ENCODE assay signal across 1 cellular context in the genomic region with DNA sequence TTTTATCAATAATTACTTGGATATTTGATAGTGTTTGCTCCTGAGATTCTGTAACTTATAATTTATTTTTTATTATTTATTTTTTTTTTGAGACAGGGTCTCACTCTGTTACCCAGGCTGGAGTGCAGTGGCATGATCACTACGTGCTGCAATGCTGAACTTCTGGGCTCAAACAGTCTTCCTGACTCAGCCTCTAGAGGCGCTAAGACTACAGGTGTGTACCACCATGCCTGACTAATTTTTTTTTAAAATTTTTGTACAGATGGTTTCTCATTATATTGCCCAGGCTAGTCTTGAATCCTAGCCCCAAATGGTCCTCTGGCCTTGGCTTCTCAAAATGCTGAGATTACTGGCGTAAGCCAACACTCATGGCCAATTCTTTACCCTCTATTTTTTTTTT.
TF ChIP-seq lines count a peak whose summit lies in the region.

No MANE protein-coding gene starts in this region.

TF ChIP-seq in HCT116, 20 proteins besides CTCF, POLR2A, EP300 and RAD21 (continued from another document):
- TF ChIP-seq, protein P1, sequence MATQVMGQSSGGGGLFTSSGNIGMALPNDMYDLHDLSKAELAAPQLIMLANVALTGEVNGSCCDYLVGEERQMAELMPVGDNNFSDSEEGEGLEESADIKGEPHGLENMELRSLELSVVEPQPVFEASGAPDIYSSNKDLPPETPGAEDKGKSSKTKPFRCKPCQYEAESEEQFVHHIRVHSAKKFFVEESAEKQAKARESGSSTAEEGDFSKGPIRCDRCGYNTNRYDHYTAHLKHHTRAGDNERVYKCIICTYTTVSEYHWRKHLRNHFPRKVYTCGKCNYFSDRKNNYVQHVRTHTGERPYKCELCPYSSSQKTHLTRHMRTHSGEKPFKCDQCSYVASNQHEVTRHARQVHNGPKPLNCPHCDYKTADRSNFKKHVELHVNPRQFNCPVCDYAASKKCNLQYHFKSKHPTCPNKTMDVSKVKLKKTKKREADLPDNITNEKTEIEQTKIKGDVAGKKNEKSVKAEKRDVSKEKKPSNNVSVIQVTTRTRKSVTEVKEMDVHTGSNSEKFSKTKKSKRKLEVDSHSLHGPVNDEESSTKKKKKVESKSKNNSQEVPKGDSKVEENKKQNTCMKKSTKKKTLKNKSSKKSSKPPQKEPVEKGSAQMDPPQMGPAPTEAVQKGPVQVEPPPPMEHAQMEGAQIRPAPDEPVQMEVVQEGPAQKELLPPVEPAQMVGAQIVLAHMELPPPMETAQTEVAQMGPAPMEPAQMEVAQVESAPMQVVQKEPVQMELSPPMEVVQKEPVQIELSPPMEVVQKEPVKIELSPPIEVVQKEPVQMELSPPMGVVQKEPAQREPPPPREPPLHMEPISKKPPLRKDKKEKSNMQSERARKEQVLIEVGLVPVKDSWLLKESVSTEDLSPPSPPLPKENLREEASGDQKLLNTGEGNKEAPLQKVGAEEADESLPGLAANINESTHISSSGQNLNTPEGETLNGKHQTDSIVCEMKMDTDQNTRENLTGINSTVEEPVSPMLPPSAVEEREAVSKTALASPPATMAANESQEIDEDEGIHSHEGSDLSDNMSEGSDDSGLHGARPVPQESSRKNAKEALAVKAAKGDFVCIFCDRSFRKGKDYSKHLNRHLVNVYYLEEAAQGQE (IDR thresholded peaks at IDR 0.05; ENCODE audit: low read depth) = no peak
- TF ChIP-seq SP1 (IDR thresholded peaks at IDR 0.05; ENCODE audit: low read depth) (no peak), SRF (IDR thresholded peaks at IDR 0.05; ENCODE audit: low read depth) (no peak), ZFX (IDR thresholded peaks at IDR 0.05) (no peak), EGR1 (IDR thresholded peaks at IDR 0.05; ENCODE audit: low read depth) (no peak), JUND (IDR thresholded peaks at IDR 0.05) (no peak), YY1 (IDR thresholded peaks at IDR 0.05; ENCODE audit: extremely low read depth, insufficient replicate concordance, low read depth, low read length) (no peak), CEBPB (IDR thresholded peaks at IDR 0.05; ENCODE audit: low read depth) (no peak), FOSL1 (IDR thresholded peaks at IDR 0.05; ENCODE audit: low read depth) (no peak)
- TF ChIP-seq, protein P2, sequence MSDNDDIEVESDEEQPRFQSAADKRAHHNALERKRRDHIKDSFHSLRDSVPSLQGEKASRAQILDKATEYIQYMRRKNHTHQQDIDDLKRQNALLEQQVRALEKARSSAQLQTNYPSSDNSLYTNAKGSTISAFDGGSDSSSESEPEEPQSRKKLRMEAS (IDR thresholded peaks at IDR 0.05) = no peak
